In the genomic region with DNA sequence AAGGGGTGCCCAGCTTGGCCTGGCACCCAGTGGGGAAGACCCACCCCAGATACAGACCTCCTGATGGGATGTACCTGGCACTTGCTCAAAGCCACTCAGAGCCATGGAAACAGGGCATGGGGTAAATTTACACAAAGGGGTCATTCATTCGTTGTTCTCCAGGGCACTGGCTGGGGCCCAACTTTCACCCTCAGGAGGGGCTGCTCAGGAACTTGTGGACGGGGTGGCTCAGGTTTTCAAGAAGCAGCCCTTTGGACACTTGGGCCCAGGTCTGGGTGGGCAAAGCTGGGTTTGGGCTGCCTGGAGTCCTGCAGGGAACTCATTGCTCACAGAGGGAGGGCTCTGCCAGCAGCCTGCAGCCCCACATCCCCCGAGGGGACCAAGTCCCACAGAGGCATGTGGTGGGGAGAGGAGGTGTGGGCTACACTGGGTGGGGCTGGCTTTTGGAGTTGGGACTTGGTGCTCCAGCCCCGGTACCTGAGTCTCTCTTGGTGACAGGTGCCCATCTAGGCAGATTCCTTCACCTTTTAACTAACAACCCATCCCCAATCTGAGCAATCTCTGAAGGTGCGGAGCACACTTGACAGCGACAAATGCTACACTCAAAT, we compare ENCODE assay signal across 12 cellular contexts.
DNase-seq lines count a peak whose midpoint lies in the region; TF ChIP-seq lines count a peak whose summit lies in the region.
"Had no signal": no experiment of that assay in that cellular context is flagged by ENCODE, and none has a peak within 500 bp of the region (broad histone marks: within the 10 kb centered on the region; RNA-seq: fewer than 3 reads in every experiment).

No MANE protein-coding gene starts in this region.

- no peak overlapping the region for H4K5ac ChIP-seq in H9 (ENCODE audit: insufficient read length, low read depth, low read length)

- intact Hi-C loops in A673 (cut with micrococcal nuclease; ENCODE audit: unreplicated experiment), result no loop called here
- intact Hi-C loops in dorsolateral prefrontal cortex (cut with DNase I), result loop anchor here in 1 of 2 donors (10.0 kb wide), 1 partner anchor 171 kb away; a partner anchor contains a TSS
- intact Hi-C loops in activated CD4-positive, alpha-beta memory T cell treated with anti-CD3 and anti-CD28 coated beads for 36 hours (cut with micrococcal nuclease), result no loop called here

- peak overlapping the region; percentile 42 for H3K4me2 ChIP-seq in H9 (ENCODE audit: insufficient read depth, insufficient read length, low read length)
- H3K4me2 ChIP-seq in neural progenitor cell, result peak overlapping the region; percentile 82

- peak overlapping the region; percentile 23 for H4K91ac ChIP-seq in H9 (ENCODE audit: insufficient read length, low read depth, low read length)

- no peak overlapping the region for H2AFZ ChIP-seq in H9 (ENCODE audit: low read length)
- H2AFZ ChIP-seq in neural progenitor cell (replicated peaks), result no peak overlapping the region

- H3K79me1 ChIP-seq in H9 (ENCODE audit: insufficient read depth, low read depth, low read length, poor library complexity, severe bottlenecking), result no peaks in the 10 kb centered on the region

- no peak overlapping the region for H2BK15ac ChIP-seq in H9 (ENCODE audit: low read depth, low read length)

- H3K9me3 Mint-ChIP-seq in H9, result peaks cover 18 to 21% of the 10 kb centered on the region in 2 experiments
- H3K9me3 Mint-ChIP-seq in neural progenitor cell, result peaks cover 19% of the 10 kb centered on the region
- peaks cover 2% of the 10 kb centered on the region for H3K9me3 Mint-ChIP-seq in activated CD4-positive, alpha-beta memory T cell treated with anti-CD3 and anti-CD28 coated beads for 36 hours
- H3K9me3 Mint-ChIP-seq: activated B cell treated with CpG ODN at 0.5 μM for 24 hours; activated T-helper 2 cell treated with anti-CD3 and anti-CD28 coated beads, Interferon-gamma antibody, Interleukin-2, Interleukin-4, amounts not matched to agents 10 μg/mL and 5 μg/mL and 100 μg/mL, durations not matched to agents 14 hours and 24 hours and 36 hours had no signal

- no peak overlapping the region for H2BK5ac ChIP-seq in H9 (ENCODE audit: insufficient read length, low read length)

- H3K23ac ChIP-seq in H9 (ENCODE audit: insufficient read length, low read depth, low read length), result no peak overlapping the region

- no peak overlapping the region for H2AK5ac ChIP-seq in H9 (ENCODE audit: insufficient read length, low read length)

- BruUV-seq in A673 (replicated peaks; lab: Mats Ljungman, UMichigan), result no TSS peak

- no peak overlapping the region for H3K56ac ChIP-seq in H9 (ENCODE audit: insufficient read length, low read depth, low read length)

- peak overlapping the region; percentile 15 for H3K4me3 ChIP-seq in A673 (ENCODE audit: low read depth, low read length, poor library complexity, severe bottlenecking)
- peak overlapping the region; percentile 26 to 75 (median 61) for H3K4me3 ChIP-seq in dorsolateral prefrontal cortex
- peak overlapping the region; percentile 41 for H3K4me3 ChIP-seq in neural progenitor cell

- no peak overlapping the region for H2BK12ac ChIP-seq in H9 (ENCODE audit: insufficient read length, low read depth, low read length)

- H3K23me2 ChIP-seq in H9 (ENCODE audit: insufficient read length, low read depth, low read length, poor library complexity, severe bottlenecking), result no peaks in the 10 kb centered on the region

- H4K20me1 ChIP-seq in H9 (ENCODE audit: control insufficient read depth, insufficient read depth, insufficient read length), result no peaks in the 10 kb centered on the region
- H4K20me1 ChIP-seq in neural progenitor cell (ENCODE audit: low read depth), result no peaks in the 10 kb centered on the region

- H3K4me1 Mint-ChIP-seq in H9 (peaks cover 17 to 26% of the 10 kb centered on the region in 2 experiments), neural progenitor cell (peaks cover 10% of the 10 kb centered on the region)
- H3K4me1 Mint-ChIP-seq in activated CD4-positive, alpha-beta memory T cell treated with anti-CD3 and anti-CD28 coated beads for 36 hours (ENCODE audit: low read depth), result no peaks in the 10 kb centered on the region

- no peak overlapping the region for H3K9ac ChIP-seq in H9 (ENCODE audit: extremely low read depth, insufficient read length, low read length)
- H3K9ac ChIP-seq in neural progenitor cell, result no peak overlapping the region

- peaks cover 4 to 12% (median 9%) of the 10 kb centered on the region in 3 experiments; a peak in 6 of 7 replicates for H3K36me3 Mint-ChIP-seq in H9 (ENCODE audit: insufficient read depth in 1 of 3, low read depth in 3 of 3)
- no peaks in the 10 kb centered on the region for H3K36me3 Mint-ChIP-seq in neural progenitor cell
- no peaks in the 10 kb centered on the region for H3K36me3 Mint-ChIP-seq in activated CD4-positive, alpha-beta memory T cell treated with anti-CD3 and anti-CD28 coated beads for 36 hours

- H3K27ac ChIP-seq in A673 (ENCODE audit: low read depth, low read length, poor library complexity, severe bottlenecking) (no peak overlapping the region), H9 (ENCODE audit: insufficient read length, low read depth, low read length) (no peak overlapping the region), dorsolateral prefrontal cortex (peak overlapping the region in 58 of 59 donors; percentile 30 to 91 (median 84)), neural progenitor cell (no peak overlapping the region)

- no peak overlapping the region for H2BK120ac ChIP-seq in H9 (ENCODE audit: low read depth, low read length, poor library complexity, severe bottlenecking)

- POLR2A ChIA-PET in A673 (lab: Charles Lee; ENCODE audit: low non-redundant PET), result no interaction called here
- POLR2A ChIA-PET in activated CD4-positive, alpha-beta memory T cell treated with anti-CD3 and anti-CD28 coated beads for 36 hours (lab: Charles Lee), result no interaction called here

- CTCF ChIA-PET in A673 (lab: Charles Lee), result no interaction called here
- CTCF ChIA-PET in activated CD4-positive, alpha-beta memory T cell treated with anti-CD3 and anti-CD28 coated beads for 36 hours (lab: Charles Lee), result no interaction called here

- DNase-seq in A673 (ENCODE audit: low spot score) (no peak), H9 (no peak), dorsolateral prefrontal cortex (peak in 4 of 10 donors; percentile 36 to 66 (median 52)), neural progenitor cell (ENCODE audit: low spot score) (no peak), NCI-H510A (lab: John Stamatoyannopoulos, UW) (no peak), iPS-NIHi7 (ENCODE audit: extremely low spot score) (no peak)
- no peak for DNase-seq in stimulated activated CD8-positive, alpha-beta memory T cell treated with anti-CD3 and anti-CD28 coated beads, Interleukin-4, amount 100 ng/mL, for 48 hours
- no peak for DNase-seq in activated CD4-positive, alpha-beta memory T cell treated with anti-CD3 and anti-CD28 coated beads for 36 hours
- DNase-seq: activated B cell treated with CpG ODN at 0.5 μM for 24 hours had no signal

- no peak overlapping the region for H2BK20ac ChIP-seq in H9 (ENCODE audit: low read depth, low read length, poor library complexity, severe bottlenecking)

- H3T11ph ChIP-seq in H9 (ENCODE audit: low read length), result no peak overlapping the region

- no peak overlapping the region for H4K8ac ChIP-seq in H9 (replicated peaks; ENCODE audit: insufficient read length, low read depth, low read length)

- no peak overlapping the region for H3K4ac ChIP-seq in H9 (ENCODE audit: low read depth, low read length)

- H3K36me3 ChIP-seq in A673 (ENCODE audit: insufficient read depth, low read length, poor library complexity, severe bottlenecking) (no peaks in the 10 kb centered on the region), neural progenitor cell (no peaks in the 10 kb centered on the region)
- H3K36me3 ChIP-seq: lower lobe of right lung had no signal

- H3K18ac ChIP-seq in H9 (ENCODE audit: insufficient read length, low read depth, low read length), result no peak overlapping the region

- H3K14ac ChIP-seq in H9 (ENCODE audit: insufficient read depth, low read length), result peak overlapping the region; percentile 19; the same call in 1 of the 2 replicates

- H3K79me2 ChIP-seq in H9 (ENCODE audit: insufficient read depth, low read length) (no peaks in the 10 kb centered on the region), neural progenitor cell (ENCODE audit: low read depth) (no peaks in the 10 kb centered on the region)

- H3K4me3 Mint-ChIP-seq in H9, result peak overlapping the region; percentile 52 to 72
- peak overlapping the region; percentile 68 for H3K4me3 Mint-ChIP-seq in neural progenitor cell
- H3K4me3 Mint-ChIP-seq in activated CD4-positive, alpha-beta memory T cell treated with anti-CD3 and anti-CD28 coated beads for 36 hours, result no peak overlapping the region
- H3K4me3 Mint-ChIP-seq: activated B cell treated with CpG ODN at 0.5 μM for 24 hours had no signal

- H3K27me3 Mint-ChIP-seq in H9 (ENCODE audit: low read depth), result peaks cover 98% of the 10 kb centered on the region
- H3K27me3 Mint-ChIP-seq in neural progenitor cell (ENCODE audit: insufficient read depth, low read depth), result peaks cover 26% of the 10 kb centered on the region
- H3K27me3 Mint-ChIP-seq in activated CD4-positive, alpha-beta memory T cell treated with anti-CD3 and anti-CD28 coated beads for 36 hours, result peaks cover 20% of the 10 kb centered on the region

- H3F3A ChIP-seq in neural progenitor cell (ENCODE audit: low read depth), result no peaks in the 10 kb centered on the region

- H3K27ac Mint-ChIP-seq in H9 (no peak overlapping the region), neural progenitor cell (no peak overlapping the region)
- H3K27ac Mint-ChIP-seq in activated CD4-positive, alpha-beta memory T cell treated with anti-CD3 and anti-CD28 coated beads for 36 hours, result no peak overlapping the region
- H3K27ac Mint-ChIP-seq: activated B cell treated with CpG ODN at 0.5 μM for 24 hours; activated T-helper 2 cell treated with anti-CD3 and anti-CD28 coated beads, Interferon-gamma antibody, Interleukin-2, Interleukin-4, amounts not matched to agents 10 μg/mL and 5 μg/mL and 100 μg/mL, durations not matched to agents 14 hours and 24 hours and 36 hours had no signal

- TF ChIP-seq CTCF in A673 (conservative IDR thresholded peaks at IDR 0.05; ENCODE audit: low read depth, low read length), result no peak
- TF ChIP-seq CTCF in H9 (conservative IDR thresholded peaks at IDR 0.05), result no peak
- TF ChIP-seq CTCF in dorsolateral prefrontal cortex (IDR thresholded peaks at IDR 0.05 in 54 of 56, conservative IDR thresholded peaks at IDR 0.05 in 2 of 56; ENCODE audit: low read depth in 1 of 56, partially characterized antibody in 56 of 56), result no peak
- no peak for TF ChIP-seq CTCF in neural progenitor cell (IDR thresholded peaks at IDR 0.05)

- H3K27me3 ChIP-seq in A673 (replicated peaks; ENCODE audit: insufficient read depth, low read depth, low read length, poor library complexity), result peaks cover 33% of the 10 kb centered on the region
- peaks cover 7% of the 10 kb centered on the region; the same call in 1 of the 2 replicates for H3K27me3 ChIP-seq in H9 (ENCODE audit: insufficient read depth, low read length)
- H3K27me3 ChIP-seq in dorsolateral prefrontal cortex, result peaks cover 0 to 3% (median 0%) of the 10 kb centered on the region in 45 donors
- H3K27me3 ChIP-seq in neural progenitor cell, result peaks cover 37% of the 10 kb centered on the region

- H3K9me3 ChIP-seq in A673 (ENCODE audit: low read depth, low read length, poor library complexity, severe bottlenecking) (no peaks in the 10 kb centered on the region), H9 (ENCODE audit: control insufficient read depth, low read depth, low read length) (no peaks in the 10 kb centered on the region), neural progenitor cell (ENCODE audit: low read depth) (no peaks in the 10 kb centered on the region)
- H3K9me3 ChIP-seq: Caco-2 had no signal

- H3K4me1 ChIP-seq in A673 (ENCODE audit: insufficient read depth, low read length, poor library complexity, severe bottlenecking), result peaks cover 5% of the 10 kb centered on the region
- no peaks in the 10 kb centered on the region; the same call in 1 of the 2 replicates for H3K4me1 ChIP-seq in H9 (ENCODE audit: insufficient read depth, low read length)
- H3K4me1 ChIP-seq in neural progenitor cell, result peaks cover 6% of the 10 kb centered on the region
- H3K4me1 ChIP-seq: Caco-2 had no signal

- no CpG with 5 or more reads among the region's 6 CpGs for WGBS in H9 (ENCODE audit: extremely low coverage, insufficient read length, low lambda C conversion rate)

Comparison
In these comparisons a context has a peak if more than half of its experiments do, and no peak if none do; other contexts are left out.
1. H3K27ac ChIP-seq: peak in dorsolateral prefrontal cortex (58 of 59); none in A673 (single experiment), H9 (single experiment) and neural progenitor cell (single experiment).
2. Peak in every context shown above with its lines, with median percentiles within 50 percentile points of each other: H3K4me3 ChIP-seq.